In genomic region chr10:29461042-29461441, GRCh38 we compare ENCODE assay signal across 17 cellular contexts.
A peak's percentile ranks its signal among the peaks of the same experiment; 100 is the strongest.
DNase-seq lines count a peak whose midpoint lies in the region; ATAC-seq and TF ChIP-seq lines count a peak whose summit lies in the region.
"Had no signal": no experiment of that assay in that cellular context is flagged by ENCODE, and none has a peak within 500 bp of the region (broad histone marks: within the 10 kb centered on the region; RNA-seq: fewer than 3 reads in every experiment).

No MANE protein-coding gene starts in this region.

- no peak overlapping the region for H3K4me3 ChIP-seq in Panc1 (ENCODE audit: low read depth in 2 of 2, low read length in 2 of 2)

- in situ Hi-C loops in Panc1 (cut with HindIII; ENCODE audit: low pct_unique_long_range_greater_than_20kb, low sequenced_read_pairs): no loop called here

- peaks cover 4 to 6% of the 10 kb centered on the region in 2 donors for H3K9me3 Mint-ChIP-seq in activated naive CD4-positive, alpha-beta T cell treated with anti-CD3 and anti-CD28 coated beads, Interleukin-2, amount 50 U/mL, for 72 hours
- H3K9me3 Mint-ChIP-seq in activated naive CD4-positive, alpha-beta T cell treated with anti-CD3 and anti-CD28 coated beads, Interleukin-2, amount 10 ng/mL, durations not matched to agents 7 days and 5 days: peaks cover 18% of the 10 kb centered on the region
- peaks cover 9% of the 10 kb centered on the region for H3K9me3 Mint-ChIP-seq in endothelial cell (ENCODE audit: unreplicated experiment)
- H3K9me3 Mint-ChIP-seq in activated T-cell treated with anti-CD3 and anti-CD28 coated beads, Interleukin-2, amount 50 U/mL, for 24 hours: peaks cover 11% of the 10 kb centered on the region
- H3K9me3 Mint-ChIP-seq: HFFc6 had no signal

- DNase-seq in activated naive CD4-positive, alpha-beta T cell treated with anti-CD3 and anti-CD28 coated beads, Interleukin-2, amount 50 U/mL, for 72 hours (ENCODE audit: low spot score in 2 of 2): no peak
- no peak for DNase-seq in activated naive CD4-positive, alpha-beta T cell treated with anti-CD3 and anti-CD28 coated beads, Interleukin-2, amount 10 ng/mL, durations not matched to agents 7 days and 5 days
- DNase-seq in Panc1 (ENCODE audit: low read depth, low spot score): no peak
- no peak for DNase-seq in endothelial cell (ENCODE audit: low spot score)
- no peak for DNase-seq in sciatic nerve (ENCODE audit: low spot score)
- DNase-seq in activated T-cell treated with anti-CD3 and anti-CD28 coated beads, Interleukin-2, amount 50 U/mL, for 24 hours: no peak
- DNase-seq: 8988T; CD8-positive, alpha-beta T cell; COR-L47; DND-41; GDM1; HCEC 1CT; HFFc6 had no signal

- no peak for ATAC-seq in activated naive CD4-positive, alpha-beta T cell treated with anti-CD3 and anti-CD28 coated beads, Interleukin-2, amount 50 U/mL, for 72 hours
- ATAC-seq in Panc1 (no peak), sciatic nerve (peak; percentile 42), HG02798 (IDR thresholded peaks at IDR 0.05; ENCODE audit: poor library complexity, unreplicated experiment) (no peak), GM19463 (IDR thresholded peaks at IDR 0.05; ENCODE audit: unreplicated experiment) (no peak)
- ATAC-seq: CD8-positive, alpha-beta T cell; HepG2 had no signal

- BruUV-seq in Panc1 (replicated peaks; lab: Mats Ljungman, UMichigan): TSS peak; percentile 22

- no peaks in the 10 kb centered on the region; the same call in 1 of the 2 replicates for H3K9me3 ChIP-seq in Panc1 (ENCODE audit: control insufficient read depth, insufficient read depth, low read depth, low read length)

- CTCF ChIA-PET in activated naive CD4-positive, alpha-beta T cell treated with anti-CD3 and anti-CD28 coated beads, Interleukin-2, amount 10 ng/mL, durations not matched to agents 7 days and 5 days (lab: Charles Lee): interaction anchor here (0.9 to 1.1 kb wide), 2 partner anchors 12 to 13 kb away, joined by 3 to 7 read pairs; no protein-coding TSS in a partner anchor
- CTCF ChIA-PET in Panc1 (lab: Charles Lee): no interaction called here

- H3K4me1 ChIP-seq in Panc1 (ENCODE audit: control insufficient read depth, insufficient read depth, low read length): no peaks in the 10 kb centered on the region

- no peak overlapping the region for H3K27ac ChIP-seq in Panc1 (ENCODE audit: low read length)

- H3K36me3 Mint-ChIP-seq in activated naive CD4-positive, alpha-beta T cell treated with anti-CD3 and anti-CD28 coated beads, Interleukin-2, amount 50 U/mL, for 72 hours: peaks cover 37 to 40% of the 10 kb centered on the region in 2 donors
- peaks cover 43% of the 10 kb centered on the region for H3K36me3 Mint-ChIP-seq in activated naive CD4-positive, alpha-beta T cell treated with anti-CD3 and anti-CD28 coated beads, Interleukin-2, amount 10 ng/mL, durations not matched to agents 7 days and 5 days
- H3K36me3 Mint-ChIP-seq in endothelial cell (ENCODE audit: low read depth, unreplicated experiment): peaks cover 65% of the 10 kb centered on the region
- peaks cover 84% of the 10 kb centered on the region for H3K36me3 Mint-ChIP-seq in activated T-cell treated with anti-CD3 and anti-CD28 coated beads, Interleukin-2, amount 50 U/mL, for 24 hours (ENCODE audit: low read depth)

- H3K27me3 ChIP-seq in Panc1 (ENCODE audit: control insufficient read depth, insufficient read depth, low read length): no peaks in the 10 kb centered on the region

- H3K36me3 ChIP-seq in Panc1 (ENCODE audit: control insufficient read depth, insufficient read depth, low read length): no peaks in the 10 kb centered on the region; the same call in 1 of the 2 replicates

- H3K27ac Mint-ChIP-seq in activated naive CD4-positive, alpha-beta T cell treated with anti-CD3 and anti-CD28 coated beads, Interleukin-2, amount 50 U/mL, for 72 hours: peak overlapping the region; percentile 22 to 67
- no peak overlapping the region for H3K27ac Mint-ChIP-seq in activated naive CD4-positive, alpha-beta T cell treated with anti-CD3 and anti-CD28 coated beads, Interleukin-2, amount 10 ng/mL, durations not matched to agents 7 days and 5 days
- no peak overlapping the region for H3K27ac Mint-ChIP-seq in endothelial cell (ENCODE audit: unreplicated experiment)
- H3K27ac Mint-ChIP-seq in activated T-cell treated with anti-CD3 and anti-CD28 coated beads, Interleukin-2, amount 50 U/mL, for 24 hours: no peak overlapping the region
- H3K27ac Mint-ChIP-seq: CD8-positive, alpha-beta T cell; HFFc6 had no signal

- intact Hi-C loops in Panc1 (cut with micrococcal nuclease; ENCODE audit: unreplicated experiment) (no loop called here), sciatic nerve (cut with DNase I) (no loop called here)

- no peaks in the 10 kb centered on the region for H3K4me1 Mint-ChIP-seq in activated naive CD4-positive, alpha-beta T cell treated with anti-CD3 and anti-CD28 coated beads, Interleukin-2, amount 10 ng/mL, durations not matched to agents 7 days and 5 days
- H3K4me1 Mint-ChIP-seq in endothelial cell (ENCODE audit: unreplicated experiment): peaks cover 2% of the 10 kb centered on the region
- H3K4me1 Mint-ChIP-seq in activated T-cell treated with anti-CD3 and anti-CD28 coated beads, Interleukin-2, amount 50 U/mL, for 24 hours (ENCODE audit: low read depth): peaks cover 2% of the 10 kb centered on the region
- H3K4me1 Mint-ChIP-seq: CD14-positive monocyte had no signal

- no peaks in the 10 kb centered on the region for H3K27me3 Mint-ChIP-seq in activated naive CD4-positive, alpha-beta T cell treated with anti-CD3 and anti-CD28 coated beads, Interleukin-2, amount 10 ng/mL, durations not matched to agents 7 days and 5 days
- peaks cover 7% of the 10 kb centered on the region for H3K27me3 Mint-ChIP-seq in endothelial cell (ENCODE audit: unreplicated experiment)
- no peaks in the 10 kb centered on the region for H3K27me3 Mint-ChIP-seq in activated T-cell treated with anti-CD3 and anti-CD28 coated beads, Interleukin-2, amount 50 U/mL, for 24 hours

- POLR2A ChIA-PET in Panc1 (lab: Charles Lee): no interaction called here

- no peak overlapping the region for H3K4me3 Mint-ChIP-seq in activated naive CD4-positive, alpha-beta T cell treated with anti-CD3 and anti-CD28 coated beads, Interleukin-2, amount 10 ng/mL, durations not matched to agents 7 days and 5 days
- peak overlapping the region; percentile 78 for H3K4me3 Mint-ChIP-seq in endothelial cell (ENCODE audit: unreplicated experiment)
- H3K4me3 Mint-ChIP-seq in activated T-cell treated with anti-CD3 and anti-CD28 coated beads, Interleukin-2, amount 50 U/mL, for 24 hours: no peak overlapping the region
- H3K4me3 Mint-ChIP-seq: CD14-positive monocyte; CD8-positive, alpha-beta T cell; HFFc6 had no signal

- no peak for TF ChIP-seq CTCF in Panc1 (IDR thresholded peaks at IDR 0.05)
- no peak for TF ChIP-seq CTCF in endothelial cell (IDR thresholded peaks at IDR 0.05; ENCODE audit: unreplicated experiment)

Comparison
In these comparisons a context has a peak if more than half of its experiments do, and no peak if none do; other contexts are left out.
1. H3K27ac Mint-ChIP-seq: peak in activated naive CD4-positive, alpha-beta T cell treated with anti-CD3 and anti-CD28 coated beads, Interleukin-2, amount 50 U/mL, for 72 hours (2 of 2); none in activated naive CD4-positive, alpha-beta T cell treated with anti-CD3 and anti-CD28 coated beads, Interleukin-2, amount 10 ng/mL, durations not matched to agents 7 days and 5 days (single experiment), endothelial cell (single experiment) and activated T-cell treated with anti-CD3 and anti-CD28 coated beads, Interleukin-2, amount 50 U/mL, for 24 hours (single experiment).